15 cellular contexts compared by ENCODE assay signal in genomic region chr5:56693220-56693579, GRCh38.
DNase-seq lines count a peak whose midpoint lies in the region; ATAC-seq lines count a peak whose summit lies in the region.
"Had no signal": no experiment of that assay in that cellular context is flagged by ENCODE, and none has a peak within 500 bp of the region (broad histone marks: within the 10 kb centered on the region; RNA-seq: fewer than 3 reads in every experiment).

No MANE protein-coding gene starts in this region.

- H3K27ac ChIP-seq in CD4-positive, CD25-positive, alpha-beta regulatory T cell (ENCODE audit: insufficient read depth, low read length, poor library complexity, severe bottlenecking), result peak overlapping the region; percentile 61
- H3K27ac ChIP-seq: sigmoid colon had no signal

- DNase-seq in CD4-positive, CD25-positive, alpha-beta regulatory T cell, result no peak
- DNase-seq in activated CD4-positive, alpha-beta T cell treated with anti-CD3 and anti-CD28 coated beads for 4 hours, result peak; percentile 55 to 63
- no peak for DNase-seq in activated naive CD4-positive, alpha-beta T cell treated with anti-CD3 and anti-CD28 coated beads, Interleukin-2, amount 10 ng/mL, durations not matched to agents 7 days and 5 days
- peak; percentile 57 to 68 for DNase-seq in stimulated activated CD4-positive, alpha-beta T cell treated with anti-CD3 and anti-CD28 coated beads, Interleukin-2, amount 100 ng/mL, for 24 hours
- DNase-seq in SW480 (ENCODE audit: low spot score) (no peak), COR-L47 (lab: John Stamatoyannopoulos, UW) (no peak), NCI-H82 treated with DMSO at 0.1 percent for 48 hours (lab: John Stamatoyannopoulos, UW; ENCODE audit: unreplicated experiment) (no peak), NCI-H510A treated with DMSO at 0.1 percent for 48 hours (lab: John Stamatoyannopoulos, UW) (no peak)
- DNase-seq: DND-41, mammary epithelial cell, NCI-H1048, NCI-H2227 treated with DMSO at 0.1 percent for 48 hours, sigmoid colon had no signal

- peaks cover 77% of the 10 kb centered on the region for H3K4me1 ChIP-seq in CD4-positive, CD25-positive, alpha-beta regulatory T cell (ENCODE audit: control insufficient read depth, insufficient read depth, low read length, poor library complexity, severe bottlenecking)
- H3K4me1 ChIP-seq: sigmoid colon had no signal

- no peak overlapping the region for H3K4me3 ChIP-seq in CD4-positive, CD25-positive, alpha-beta regulatory T cell (ENCODE audit: low read depth, low read length)
- H3K4me3 ChIP-seq: sigmoid colon had no signal

- no peak for ATAC-seq in CD4-positive, CD25-positive, alpha-beta regulatory T cell (ENCODE audit: low read depth in 2 of 2)

- no peaks in the 10 kb centered on the region for H3K9me3 ChIP-seq in CD4-positive, CD25-positive, alpha-beta regulatory T cell (ENCODE audit: control insufficient read depth in 2 of 2, low read length in 2 of 2)
- H3K9me3 ChIP-seq: sigmoid colon had no signal

- no peaks in the 10 kb centered on the region for H3K36me3 ChIP-seq in CD4-positive, CD25-positive, alpha-beta regulatory T cell (ENCODE audit: control insufficient read depth, insufficient read depth, low read length)
- H3K36me3 ChIP-seq: sigmoid colon had no signal

- no peaks in the 10 kb centered on the region for H3K36me3 Mint-ChIP-seq in CD4-positive, CD25-positive, alpha-beta regulatory T cell
- peaks cover 40% of the 10 kb centered on the region for H3K36me3 Mint-ChIP-seq in activated naive CD4-positive, alpha-beta T cell treated with anti-CD3 and anti-CD28 coated beads, Interleukin-2, amount 10 ng/mL, durations not matched to agents 7 days and 5 days
- H3K36me3 Mint-ChIP-seq: brain had no signal

- peaks cover 0 to 6% (median 1%) of the 10 kb centered on the region in 7 donors for H3K9me3 Mint-ChIP-seq in CD4-positive, CD25-positive, alpha-beta regulatory T cell
- peaks cover 17% of the 10 kb centered on the region for H3K9me3 Mint-ChIP-seq in activated naive CD4-positive, alpha-beta T cell treated with anti-CD3 and anti-CD28 coated beads, Interleukin-2, amount 10 ng/mL, durations not matched to agents 7 days and 5 days
- H3K9me3 Mint-ChIP-seq: brain; stimulated activated naive CD8-positive, alpha-beta T cell treated with anti-CD3 and anti-CD28 coated beads, Interleukin-15, Interleukin-2, amounts not matched to agents 100 ng/mL and 50 ng/mL, for 24 hours had no signal

- CTCF ChIA-PET in activated naive CD4-positive, alpha-beta T cell treated with anti-CD3 and anti-CD28 coated beads, Interleukin-2, amount 10 ng/mL, durations not matched to agents 7 days and 5 days (lab: Charles Lee), result no interaction called here

- H3K4me3 Mint-ChIP-seq in CD4-positive, CD25-positive, alpha-beta regulatory T cell, result peak overlapping the region; percentile 52 to 77 (median 59)
- no peak overlapping the region for H3K4me3 Mint-ChIP-seq in activated naive CD4-positive, alpha-beta T cell treated with anti-CD3 and anti-CD28 coated beads, Interleukin-2, amount 10 ng/mL, durations not matched to agents 7 days and 5 days
- H3K4me3 Mint-ChIP-seq: brain had no signal

- H3K27ac Mint-ChIP-seq in CD4-positive, CD25-positive, alpha-beta regulatory T cell, result peak overlapping the region; percentile 93 to 98 (median 93)
- peak overlapping the region; percentile 88 for H3K27ac Mint-ChIP-seq in activated naive CD4-positive, alpha-beta T cell treated with anti-CD3 and anti-CD28 coated beads, Interleukin-2, amount 10 ng/mL, durations not matched to agents 7 days and 5 days
- H3K27ac Mint-ChIP-seq: brain had no signal

- no peaks in the 10 kb centered on the region for H3K27me3 Mint-ChIP-seq in CD4-positive, CD25-positive, alpha-beta regulatory T cell
- H3K27me3 Mint-ChIP-seq in activated naive CD4-positive, alpha-beta T cell treated with anti-CD3 and anti-CD28 coated beads, Interleukin-2, amount 10 ng/mL, durations not matched to agents 7 days and 5 days, result peaks cover 5% of the 10 kb centered on the region
- H3K27me3 Mint-ChIP-seq: stimulated activated naive CD8-positive, alpha-beta T cell treated with anti-CD3 and anti-CD28 coated beads, Interleukin-15, Interleukin-2, amounts not matched to agents 100 ng/mL and 50 ng/mL, for 24 hours had no signal

- no peaks in the 10 kb centered on the region for H3K27me3 ChIP-seq in CD4-positive, CD25-positive, alpha-beta regulatory T cell (ENCODE audit: control insufficient read depth, insufficient read depth, low read length)
- H3K27me3 ChIP-seq: sigmoid colon had no signal

- peaks cover 58 to 92% (median 69%) of the 10 kb centered on the region in 4 donors for H3K4me1 Mint-ChIP-seq in CD4-positive, CD25-positive, alpha-beta regulatory T cell
- peaks cover 90% of the 10 kb centered on the region for H3K4me1 Mint-ChIP-seq in activated naive CD4-positive, alpha-beta T cell treated with anti-CD3 and anti-CD28 coated beads, Interleukin-2, amount 10 ng/mL, durations not matched to agents 7 days and 5 days

Comparison
In these comparisons a context has a peak if more than half of its experiments do, and no peak if none do; other contexts are left out.
1. DNase-seq: peak in activated CD4-positive, alpha-beta T cell treated with anti-CD3 and anti-CD28 coated beads for 4 hours (2 of 2) and stimulated activated CD4-positive, alpha-beta T cell treated with anti-CD3 and anti-CD28 coated beads, Interleukin-2, amount 100 ng/mL, for 24 hours (2 of 2); none in CD4-positive, CD25-positive, alpha-beta regulatory T cell (0 of 3), activated naive CD4-positive, alpha-beta T cell treated with anti-CD3 and anti-CD28 coated beads, Interleukin-2, amount 10 ng/mL, durations not matched to agents 7 days and 5 days (single experiment), SW480 (single experiment), COR-L47 (single experiment), NCI-H82 treated with DMSO at 0.1 percent for 48 hours (single experiment) and NCI-H510A treated with DMSO at 0.1 percent for 48 hours (single experiment).